21 cellular contexts compared by ENCODE assay signal in genomic region chr19:30178721-30179402, GRCh38.
"Had no signal": no experiment of that assay in that cellular context is flagged by ENCODE, and none has a peak within 500 bp of the region (broad histone marks: within the 10 kb centered on the region; RNA-seq: fewer than 3 reads in every experiment).

No MANE protein-coding gene starts in this region.

- H2AFZ ChIP-seq: hepatocyte had no signal

- H3K4me3 Mint-ChIP-seq: endodermal cell; naive thymus-derived CD8-positive, alpha-beta T cell had no signal

- H3K36me3 ChIP-seq: ovary, stomach, thoracic aorta, transverse colon had no signal

- H3K4me3 ChIP-seq: coronary artery, hepatocyte, ovary, stomach, thoracic aorta, transverse colon had no signal

- FAIRE-seq: endothelial cell of umbilical vein, small intestine had no signal

- H3K4me2 ChIP-seq: hepatocyte had no signal

- H3K27me3 ChIP-seq: hepatocyte, ovary, transverse colon had no signal

- H3K27ac Mint-ChIP-seq: endodermal cell; naive thymus-derived CD8-positive, alpha-beta T cell had no signal

- DNase-seq: effector CD4-positive, alpha-beta T cell; endodermal cell; erythroblast; foreskin melanocyte; head of caudate nucleus; islet precursor cell; mammary epithelial cell; naive thymus-derived CD8-positive, alpha-beta T cell; ovary; right cardiac atrium; small intestine; stimulated activated CD4-positive, alpha-beta T cell treated with anti-CD3 and anti-CD28 coated beads, Interleukin-12 subunit alpha, Interleukin-12 subunit beta, amount 100 ng/mL, for 4 hours; stimulated activated naive CD4-positive, alpha-beta T cell; stomach; substantia nigra; transverse colon had no signal

- ATAC-seq: left lobe of liver; naive thymus-derived CD8-positive, alpha-beta T cell; right cardiac atrium had no signal

- H3K27ac ChIP-seq: coronary artery, hepatocyte, ovary, stomach, thoracic aorta, transverse colon had no signal

- H3K79me2 ChIP-seq: hepatocyte had no signal

- H3K4me1 ChIP-seq: stomach, transverse colon had no signal

- H3K4me1 Mint-ChIP-seq: naive thymus-derived CD8-positive, alpha-beta T cell had no signal
